ENCODE assay signal across 22 cellular contexts in the genomic region with DNA sequence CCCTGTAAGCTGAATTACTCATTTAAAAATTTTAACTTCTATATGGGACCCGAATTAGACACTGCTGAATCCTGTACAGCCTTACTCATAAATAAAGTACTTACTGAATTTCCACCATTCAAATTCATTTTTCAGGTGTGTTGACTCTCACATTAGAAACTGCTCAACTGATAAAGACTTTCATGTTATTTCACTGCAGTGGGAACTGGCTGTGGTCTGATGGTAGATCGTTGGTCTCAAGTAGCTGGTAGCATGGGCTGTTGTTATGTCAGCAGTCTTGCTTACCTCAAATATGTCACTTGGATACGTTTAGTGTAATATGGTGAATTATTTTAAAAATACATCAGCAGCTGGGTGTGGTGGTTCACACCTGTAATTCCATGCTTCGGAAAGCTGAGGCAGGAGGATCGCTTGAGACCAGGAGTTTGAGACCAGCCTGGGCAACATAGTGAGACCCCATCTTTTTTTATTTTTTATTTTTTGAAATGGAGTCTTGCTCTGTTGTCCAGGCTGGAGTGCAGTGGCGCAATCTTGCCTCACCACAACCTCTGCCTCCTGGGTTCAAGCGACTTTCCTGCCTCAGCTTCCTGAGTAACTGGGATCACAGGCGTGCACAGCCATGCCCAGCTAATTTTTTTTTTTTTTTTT. TPM values are rescaled to one million over a fixed set of nuclear protein-coding genes. Genes with fewer than 3 reads are reported as not detected.
DNase-seq lines count a peak whose midpoint lies in the region; ATAC-seq, FAIRE-seq and TF ChIP-seq lines count a peak whose summit lies in the region.
"Had no signal": no experiment of that assay in that cellular context is flagged by ENCODE, and none has a peak within 500 bp of the region (broad histone marks: within the 10 kb centered on the region; RNA-seq: fewer than 3 reads in every experiment).

No MANE protein-coding gene starts in this region.

- H3K27ac Mint-ChIP-seq in activated CD8-positive, alpha-beta T cell treated with anti-CD3 and anti-CD28 coated beads for 36 hours, result peak overlapping the region; percentile 30
- H3K27ac Mint-ChIP-seq in activated CD8-positive, alpha-beta T cell treated with anti-CD3 and anti-CD28 coated beads, Interleukin-2, amount 10 ng/mL, durations not matched to agents 7 days and 5 days, result no peak overlapping the region
- no peak overlapping the region for H3K27ac Mint-ChIP-seq in WTC11
- peak overlapping the region; percentile 91 for H3K27ac Mint-ChIP-seq in dendritic cell treated with granulocyte-macrophage colony-stimulating factor and Interleukin-4, amounts not matched to agents 40 ng/mL and 50 ng/mL, for 4 days
- H3K27ac Mint-ChIP-seq: HFFc6 had no signal

- FAIRE-seq in GM12891 (lab: Jason Lieb, UNC), result no peak
- FAIRE-seq: A204.1, RCC 7860 had no signal

- no peak overlapping the region for H2AFZ ChIP-seq in neuronal stem cell (ENCODE audit: low read length)

- no peaks in the 10 kb centered on the region for H3K27me3 ChIP-seq in neuronal stem cell (ENCODE audit: control insufficient read depth in 3 of 3, insufficient read depth in 3 of 3, low read depth in 1 of 3, low read length in 3 of 3)
- H3K27me3 ChIP-seq: SJSA1 had no signal

- H2AK5ac ChIP-seq in neuronal stem cell (ENCODE audit: low read depth, low read length), result no peak overlapping the region

- no peak overlapping the region for H4K91ac ChIP-seq in neuronal stem cell (ENCODE audit: low read depth, low read length, poor library complexity)

- no peak overlapping the region for H2BK15ac ChIP-seq in neuronal stem cell (ENCODE audit: low read length)

- H3K9ac ChIP-seq in neuronal stem cell (ENCODE audit: low read depth, low read length, poor library complexity), result no peak overlapping the region

- H3K9me3 Mint-ChIP-seq in activated CD8-positive, alpha-beta T cell treated with anti-CD3 and anti-CD28 coated beads for 36 hours, result peaks cover 2% of the 10 kb centered on the region
- peaks cover 4% of the 10 kb centered on the region for H3K9me3 Mint-ChIP-seq in activated CD8-positive, alpha-beta T cell treated with anti-CD3 and anti-CD28 coated beads, Interleukin-2, amount 10 ng/mL, durations not matched to agents 7 days and 5 days (ENCODE audit: insufficient read depth)
- H3K9me3 Mint-ChIP-seq in WTC11, result peaks cover 10% of the 10 kb centered on the region
- H3K9me3 Mint-ChIP-seq in dendritic cell treated with granulocyte-macrophage colony-stimulating factor and Interleukin-4, amounts not matched to agents 40 ng/mL and 50 ng/mL, for 4 days, result no peaks in the 10 kb centered on the region
- H3K9me3 Mint-ChIP-seq: HFFc6 had no signal

- no peak; the same call in 1 of the 2 replicates for TF ChIP-seq POLR2A in GM12891 (IDR thresholded peaks at IDR 0.05; ENCODE audit: low read depth, low read length)

- POLR2A ChIA-PET in activated CD8-positive, alpha-beta T cell treated with anti-CD3 and anti-CD28 coated beads for 36 hours (lab: Charles Lee), result interaction anchor here (0.9 to 2.3 kb wide), 8 partner anchors 10 to 304 kb away, joined by 3 to 20 read pairs (median 3); a partner anchor contains a TSS
- POLR2A ChIA-PET in activated CD8-positive, alpha-beta T cell treated with anti-CD3 and anti-CD28 coated beads, Interleukin-2, amount 10 ng/mL, durations not matched to agents 7 days and 5 days (lab: Charles Lee), result no interaction called here
- POLR2A ChIA-PET in WTC11 (lab: Charles Lee), result interaction anchor here (1.3 kb wide), 1 partner anchor 28 kb away, joined by 6 read pairs; no protein-coding TSS in a partner anchor

- peaks cover 36% of the 10 kb centered on the region for H3K36me3 Mint-ChIP-seq in activated CD8-positive, alpha-beta T cell treated with anti-CD3 and anti-CD28 coated beads for 36 hours (ENCODE audit: low read depth)
- peaks cover 49% of the 10 kb centered on the region for H3K36me3 Mint-ChIP-seq in activated CD8-positive, alpha-beta T cell treated with anti-CD3 and anti-CD28 coated beads, Interleukin-2, amount 10 ng/mL, durations not matched to agents 7 days and 5 days (ENCODE audit: low read depth)
- H3K36me3 Mint-ChIP-seq in WTC11, result peaks cover 31% of the 10 kb centered on the region
- H3K36me3 Mint-ChIP-seq in dendritic cell treated with granulocyte-macrophage colony-stimulating factor and Interleukin-4, amounts not matched to agents 40 ng/mL and 50 ng/mL, for 4 days (ENCODE audit: low read depth), result peaks cover 68% of the 10 kb centered on the region

- H3K23ac ChIP-seq in neuronal stem cell (ENCODE audit: low read depth, low read length, poor library complexity), result no peak overlapping the region

- H3K14ac ChIP-seq in neuronal stem cell (ENCODE audit: low read length), result no peak overlapping the region

- H3K36me3 ChIP-seq in neuronal stem cell (replicated peaks in 1 of 2; ENCODE audit: control insufficient read depth in 2 of 2, insufficient read depth in 2 of 2, low read length in 2 of 2), result peaks cover 2 to 61% of the 10 kb centered on the region in 2 donors

- CTCF ChIA-PET in activated CD8-positive, alpha-beta T cell treated with anti-CD3 and anti-CD28 coated beads for 36 hours (lab: Charles Lee), result interaction anchor here (0.9 to 1.5 kb wide), 8 partner anchors 11 to 140 kb away, joined by 3 to 5 read pairs (median 4); a partner anchor contains a TSS
- CTCF ChIA-PET in activated CD8-positive, alpha-beta T cell treated with anti-CD3 and anti-CD28 coated beads, Interleukin-2, amount 10 ng/mL, durations not matched to agents 7 days and 5 days (lab: Charles Lee), result interaction anchor here (1.2 to 2.2 kb wide), 2 partner anchors 23 to 77 kb away, joined by 3 to 8 read pairs; no protein-coding TSS in a partner anchor
- CTCF ChIA-PET in WTC11 (lab: Charles Lee), result no interaction called here

- H3K4me3 ChIP-seq in neuronal stem cell (ENCODE audit: low read length in 2 of 2), result no peak overlapping the region
- H3K4me3 ChIP-seq: SJSA1 had no signal

- no peak overlapping the region for H2BK5ac ChIP-seq in neuronal stem cell (ENCODE audit: low read length)

- intact Hi-C loops in activated CD8-positive, alpha-beta T cell treated with anti-CD3 and anti-CD28 coated beads for 36 hours (cut with micrococcal nuclease), result no loop called here
- intact Hi-C loops in dendritic cell treated with granulocyte-macrophage colony-stimulating factor and Interleukin-4, amounts not matched to agents 40 ng/mL and 50 ng/mL, for 4 days (cut with micrococcal nuclease), result no loop called here

- no peak overlapping the region for H2BK120ac ChIP-seq in neuronal stem cell (ENCODE audit: low read depth, low read length)

- ATAC-seq in activated CD8-positive, alpha-beta T cell treated with anti-CD3 and anti-CD28 coated beads for 36 hours, result no peak
- no peak for ATAC-seq in activated CD8-positive, alpha-beta T cell treated with anti-CD3 and anti-CD28 coated beads, Interleukin-2, amount 10 ng/mL, durations not matched to agents 7 days and 5 days
- ATAC-seq in WTC11 (no peak), GM19324 (IDR thresholded peaks at IDR 0.05; ENCODE audit: low FRiP score, unreplicated experiment) (no peak)

- no peak overlapping the region for H3K4me2 ChIP-seq in neuronal stem cell (ENCODE audit: insufficient read depth, low read length, poor library complexity, severe bottlenecking)

- H3K4me3 Mint-ChIP-seq in activated CD8-positive, alpha-beta T cell treated with anti-CD3 and anti-CD28 coated beads for 36 hours, result no peak overlapping the region
- no peak overlapping the region for H3K4me3 Mint-ChIP-seq in activated CD8-positive, alpha-beta T cell treated with anti-CD3 and anti-CD28 coated beads, Interleukin-2, amount 10 ng/mL, durations not matched to agents 7 days and 5 days
- no peak overlapping the region for H3K4me3 Mint-ChIP-seq in WTC11
- no peak overlapping the region for H3K4me3 Mint-ChIP-seq in dendritic cell treated with granulocyte-macrophage colony-stimulating factor and Interleukin-4, amounts not matched to agents 40 ng/mL and 50 ng/mL, for 4 days
- H3K4me3 Mint-ChIP-seq: HFFc6 had no signal

- no peaks in the 10 kb centered on the region for H3K27me3 Mint-ChIP-seq in activated CD8-positive, alpha-beta T cell treated with anti-CD3 and anti-CD28 coated beads for 36 hours
- no peaks in the 10 kb centered on the region for H3K27me3 Mint-ChIP-seq in activated CD8-positive, alpha-beta T cell treated with anti-CD3 and anti-CD28 coated beads, Interleukin-2, amount 10 ng/mL, durations not matched to agents 7 days and 5 days (ENCODE audit: low read depth)
- H3K27me3 Mint-ChIP-seq in WTC11 (ENCODE audit: low read depth), result no peaks in the 10 kb centered on the region
- no peaks in the 10 kb centered on the region for H3K27me3 Mint-ChIP-seq in dendritic cell treated with granulocyte-macrophage colony-stimulating factor and Interleukin-4, amounts not matched to agents 40 ng/mL and 50 ng/mL, for 4 days

- no peaks in the 10 kb centered on the region for H3K4me1 ChIP-seq in neuronal stem cell (ENCODE audit: control insufficient read depth in 2 of 2, insufficient read depth in 1 of 2, low read depth in 1 of 2, low read length in 2 of 2)
- H3K4me1 ChIP-seq: SJSA1 had no signal

- no peak for DNase-seq in activated CD8-positive, alpha-beta T cell treated with anti-CD3 and anti-CD28 coated beads for 36 hours
- DNase-seq in activated CD8-positive, alpha-beta T cell treated with anti-CD3 and anti-CD28 coated beads, Interleukin-2, amount 10 ng/mL, durations not matched to agents 7 days and 5 days, result no peak
- DNase-seq in GM12891 (ENCODE audit: insufficient read length, low spot score), result no peak
- DNase-seq in WTC11 (ENCODE audit: low spot score), result no peak
- no peak for DNase-seq in neuronal stem cell (ENCODE audit: low spot score)
- no peak for DNase-seq in SHP77 treated with DMSO at 0.1 percent for 48 hours (lab: John Stamatoyannopoulos, UW)
- DNase-seq: COR-L47, DMS79, H7, HFFc6, IMR-90, Kasumi-1, NCI-H1694, NCI-H2081 treated with DMSO at 0.1 percent for 48 hours, NCI-H2171 treated with DMSO at 0.1 percent for 48 hours, NCI-H524 treated with DMSO at 0.1 percent for 48 hours, OCI-M1 had no signal

- H3K79me1 ChIP-seq in neuronal stem cell (ENCODE audit: low read depth, low read length), result no peaks in the 10 kb centered on the region

- no peak for TF ChIP-seq CTCF in activated CD8-positive, alpha-beta T cell treated with anti-CD3 and anti-CD28 coated beads for 36 hours (IDR thresholded peaks at IDR 0.05)
- TF ChIP-seq CTCF in WTC11 (IDR thresholded peaks at IDR 0.05), result no peak

- no peak overlapping the region for H3K18ac ChIP-seq in neuronal stem cell (ENCODE audit: low read length)

- no peak overlapping the region for H3K4ac ChIP-seq in neuronal stem cell (ENCODE audit: low read length)

- H3K9me3 ChIP-seq in neuronal stem cell (replicated peaks in 1 of 2; ENCODE audit: control insufficient read depth in 2 of 2, insufficient read depth in 1 of 2, low read depth in 1 of 2, low read length in 2 of 2), result peaks cover 0 to 11% of the 10 kb centered on the region in 2 donors
- H3K9me3 ChIP-seq: SJSA1 had no signal

- H2BK12ac ChIP-seq in neuronal stem cell (ENCODE audit: low read length), result no peak overlapping the region

- no CpG with 5 or more reads among the region's 8 CpGs for WGBS in neuronal stem cell (ENCODE audit: extremely low coverage in 2 of 2, insufficient read length in 2 of 2, insufficient replicate concordance in 1 of 2), 2 donors

- H3K27ac ChIP-seq in neuronal stem cell (replicated peaks; ENCODE audit: low read length), result no peak overlapping the region
- H3K27ac ChIP-seq: SJSA1 had no signal

- peaks cover 23% of the 10 kb centered on the region for H3K4me1 Mint-ChIP-seq in activated CD8-positive, alpha-beta T cell treated with anti-CD3 and anti-CD28 coated beads for 36 hours (ENCODE audit: low read depth)
- peaks cover 20% of the 10 kb centered on the region for H3K4me1 Mint-ChIP-seq in activated CD8-positive, alpha-beta T cell treated with anti-CD3 and anti-CD28 coated beads, Interleukin-2, amount 10 ng/mL, durations not matched to agents 7 days and 5 days (ENCODE audit: low read depth)
- H3K4me1 Mint-ChIP-seq in WTC11, result peaks cover 9% of the 10 kb centered on the region
- peaks cover 47% of the 10 kb centered on the region for H3K4me1 Mint-ChIP-seq in dendritic cell treated with granulocyte-macrophage colony-stimulating factor and Interleukin-4, amounts not matched to agents 40 ng/mL and 50 ng/mL, for 4 days (ENCODE audit: low read depth)

- H4K8ac ChIP-seq in neuronal stem cell (ENCODE audit: low read depth, low read length), result no peak overlapping the region

RNA-seq across cellular contexts. Expression of a gene that starts 10.4 kb away (rescaled TPM):
- 10 to 100 TPM; 32.3 to 33.8 TPM for total RNA-seq in activated CD8-positive, alpha-beta T cell treated with anti-CD3 and anti-CD28 coated beads for 36 hours
- 10 to 100 TPM; 71.3 to 77.2 TPM for total RNA-seq in activated CD8-positive, alpha-beta T cell treated with anti-CD3 and anti-CD28 coated beads, Interleukin-2, amount 10 ng/mL, durations not matched to agents 7 days and 5 days
- 26.3 TPM for polyA plus RNA-seq in GM12891 (2012; ENCODE audit: low read depth, missing spikeins)
- total RNA-seq in WTC11 (2021), result 30.2 to 31.6 TPM (median 30.7 TPM) in 3 replicates
- 29.5 TPM for polyA plus RNA-seq in neuronal stem cell (2013, experiment 1 of 2)
- polyA plus RNA-seq in neuronal stem cell (2013, experiment 2 of 2), result 29.2 TPM

Comparison
In these comparisons a context has a peak if more than half of its experiments do, and no peak if none do; other contexts are left out.
1. H3K27ac Mint-ChIP-seq: peak in activated CD8-positive, alpha-beta T cell treated with anti-CD3 and anti-CD28 coated beads for 36 hours (single experiment) and dendritic cell treated with granulocyte-macrophage colony-stimulating factor and Interleukin-4, amounts not matched to agents 40 ng/mL and 50 ng/mL, for 4 days (single experiment); none in activated CD8-positive, alpha-beta T cell treated with anti-CD3 and anti-CD28 coated beads, Interleukin-2, amount 10 ng/mL, durations not matched to agents 7 days and 5 days (single experiment) and WTC11 (single experiment).